3 cellular contexts compared by ENCODE assay signal in genomic region chr20:32975698-32976674, GRCh38.
TF ChIP-seq lines count a peak whose summit lies in the region.

No MANE protein-coding gene starts in this region.

TF ChIP-seq in SK-N-SH treated with all-trans-retinoic acid at 6 μM for 48 hours, 23 proteins besides CTCF, POLR2A, EP300 and RAD21:
- TF ChIP-seq RARB (CRISPR knock-in tag; IDR thresholded peaks at IDR 0.05) = no peak
- TF ChIP-seq CSDC2 (CRISPR knock-in tag; IDR thresholded peaks at IDR 0.05) = no peak
- TF ChIP-seq ZNF565 (CRISPR knock-in tag; conservative IDR thresholded peaks at IDR 0.05; ENCODE audit: low read depth) = no peak
- no peak for TF ChIP-seq POU6F1 (CRISPR knock-in tag; IDR thresholded peaks at IDR 0.05; ENCODE audit: borderline replicate concordance, low read depth)
- no peak for TF ChIP-seq TOX (CRISPR knock-in tag; IDR thresholded peaks at IDR 0.05; ENCODE audit: borderline replicate concordance)
- TF ChIP-seq CSRNP3 (CRISPR knock-in tag; IDR thresholded peaks at IDR 0.05) = no peak

TF ChIP-seq in SK-N-SH, 30 proteins besides CTCF, POLR2A, EP300 and RAD21:
- TF ChIP-seq FOXM1 (IDR thresholded peaks at IDR 0.05; ENCODE audit: low read depth) = no peak
- TF ChIP-seq RXRA (IDR thresholded peaks at IDR 0.05; ENCODE audit: borderline replicate concordance, low read depth) = no peak
- TF ChIP-seq ZBTB33 (IDR thresholded peaks at IDR 0.05; ENCODE audit: borderline replicate concordance, low read depth) = no peak
- no peak for TF ChIP-seq FOXJ3 (CRISPR knock-in tag; IDR thresholded peaks at IDR 0.05)
- no peak for TF ChIP-seq MAX (IDR thresholded peaks at IDR 0.05; ENCODE audit: low read depth)
- TF ChIP-seq JUND (IDR thresholded peaks at IDR 0.05) = no peak
- no peak for TF ChIP-seq POLR2AphosphoS5 (IDR thresholded peaks at IDR 0.05; ENCODE audit: low read depth, low read length)
- TF ChIP-seq USF2 (IDR thresholded peaks at IDR 0.05; ENCODE audit: borderline replicate concordance, low read depth, low read length) = no peak
- TF ChIP-seq ELF1 (IDR thresholded peaks at IDR 0.05) = no peak
- no peak for TF ChIP-seq TEAD4 (IDR thresholded peaks at IDR 0.05; ENCODE audit: borderline replicate concordance, insufficient read depth)
- no peak for TF ChIP-seq FOSL2 (IDR thresholded peaks at IDR 0.05; ENCODE audit: borderline replicate concordance, low read depth)
- no peak for TF ChIP-seq NRF1 (IDR thresholded peaks at IDR 0.05; ENCODE audit: low read depth, low read length)
- no peak for TF ChIP-seq PBX3 (IDR thresholded peaks at IDR 0.05)

TF ChIP-seq in H1, 55 proteins besides CTCF, POLR2A, EP300 and RAD21:
- TF ChIP-seq SP1 (IDR thresholded peaks at IDR 0.05; ENCODE audit: low read depth, low read length) = no peak
- TF ChIP-seq KDM4A (IDR thresholded peaks at IDR 0.05; ENCODE audit: low read depth, low read length, severe bottlenecking) = no peak
- TF ChIP-seq ATF2 (IDR thresholded peaks at IDR 0.05; ENCODE audit: low read length) = no peak
- TF ChIP-seq E2F6 (IDR thresholded peaks at IDR 0.05) = no peak
- TF ChIP-seq CREB1 (IDR thresholded peaks at IDR 0.05) = no peak
- no peak for TF ChIP-seq ATF3 (IDR thresholded peaks at IDR 0.05; ENCODE audit: insufficient read depth, low read depth, low read length)
